20 cellular contexts compared by ENCODE assay signal in genomic region chr2:18001671-18002070, GRCh38.
DNase-seq lines count a peak whose midpoint lies in the region; ATAC-seq and TF ChIP-seq lines count a peak whose summit lies in the region.
"Had no signal": no experiment of that assay in that cellular context is flagged by ENCODE, and none has a peak within 500 bp of the region (broad histone marks: within the 10 kb centered on the region; RNA-seq: fewer than 3 reads in every experiment).

No MANE protein-coding gene starts in this region.

- ATAC-seq in left cardiac atrium = no peak
- ATAC-seq: left ventricle myocardium superior had no signal

- H3K79me2 ChIP-seq in MM.1S (ENCODE audit: low read length) = no peaks in the 10 kb centered on the region

- H3F3A ChIP-seq in MM.1S (ENCODE audit: insufficient read depth, low read length) = no peaks in the 10 kb centered on the region

- H3K27me3 ChIP-seq in AG04450 (ENCODE audit: control insufficient read depth, insufficient read depth, low read length) (no peaks in the 10 kb centered on the region), MM.1S (replicated peaks; ENCODE audit: insufficient read depth, low read length) (no peaks in the 10 kb centered on the region)
- H3K27me3 ChIP-seq: SJSA1, testis had no signal

- no peaks in the 10 kb centered on the region for H4K20me1 ChIP-seq in MM.1S (ENCODE audit: insufficient read depth, low read length)

- CTCF ChIA-PET in AG04450 (lab: Charles Lee) = no interaction called here

- no peaks in the 10 kb centered on the region; the same call in 1 of the 2 replicates for H3K9me3 ChIP-seq in AG04450 (ENCODE audit: control insufficient read depth, insufficient read depth, low read length)
- no peaks in the 10 kb centered on the region for H3K9me3 ChIP-seq in MM.1S (replicated peaks; ENCODE audit: insufficient read depth, low read length)
- H3K9me3 ChIP-seq: SJSA1, testis had no signal

- DNase-seq in AG04450 (ENCODE audit: low read depth, low spot score) (no peak), GM12864 (ENCODE audit: low read depth) (no peak), MM.1S (no peak), choroid plexus epithelial cell (ENCODE audit: low read depth) (no peak), left cardiac atrium (no peak), DMS79 (lab: John Stamatoyannopoulos, UW) (no peak), NCI-H2029 treated with DMSO at 0.1 percent for 48 hours (lab: John Stamatoyannopoulos, UW) (no peak)
- DNase-seq in stimulated activated naive CD4-positive, alpha-beta T cell (lab: John Stamatoyannopoulos, UW) = no peak
- DNase-seq: activated CD4-positive, alpha-beta T cell treated with anti-CD3 and anti-CD28 coated beads for 4 hours; activated CD8-positive, alpha-beta memory T cell treated with anti-CD3 and anti-CD28 coated beads, Interleukin-2, amount 50 U/mL, for 48 hours; anterior cingulate cortex; cerebellar nuclear complex; left ventricle myocardium superior; NCI-H2081; NK-92 treated with Interleukin-12 subunit alpha and Interleukin-12 subunit beta, amount 100 ng/mL, for 24 hours; stimulated activated CD4-positive, alpha-beta T cell treated with anti-CD3 and anti-CD28 coated beads, Interleukin-4, amount 100 ng/mL, for 1 hour; stimulated activated CD8-positive, alpha-beta memory T cell treated with anti-CD3 and anti-CD28 coated beads, Interleukin-4, amount 100 ng/mL, for 48 hours; T1000; testis had no signal

- no peaks in the 10 kb centered on the region for H3K4me1 ChIP-seq in MM.1S (ENCODE audit: low read length)
- H3K4me1 ChIP-seq: SJSA1, testis had no signal

- H3K4me3 ChIP-seq in AG04450 (ENCODE audit: low read depth, low read length) (no peak overlapping the region), GM12864 (ENCODE audit: low read depth, low read length) (no peak overlapping the region), MM.1S (ENCODE audit: low read length) (no peak overlapping the region), choroid plexus epithelial cell (ENCODE audit: low read depth, low read length) (no peak overlapping the region)
- H3K4me3 ChIP-seq: SJSA1, testis had no signal

- POLR2A ChIA-PET in AG04450 (lab: Yijun Ruan, JAX) = no interaction called here

- peak; percentile 7; the same call in 1 of the 2 replicates for TF ChIP-seq CTCF in AG04450 (IDR thresholded peaks at IDR 0.05; ENCODE audit: low read depth, low read length)
- peak; percentile 24 for TF ChIP-seq CTCF in GM12864 (IDR thresholded peaks at IDR 0.05; ENCODE audit: low read depth, low read length, missing control alignments)
- TF ChIP-seq CTCF in MM.1S (IDR thresholded peaks at IDR 0.05; ENCODE audit: low read length) = peak; percentile 20; the same call in 1 of the 2 replicates
- peak; percentile 13 for TF ChIP-seq CTCF in choroid plexus epithelial cell (conservative IDR thresholded peaks at IDR 0.05; ENCODE audit: low read depth, low read length)

- no peak overlapping the region for H3K27ac ChIP-seq in AG04450 (ENCODE audit: low read depth, low read length)
- no peak overlapping the region for H3K27ac ChIP-seq in MM.1S (ENCODE audit: low read length)
- H3K27ac ChIP-seq: SJSA1, testis had no signal

- no peak overlapping the region for H2AFZ ChIP-seq in MM.1S (ENCODE audit: low read length)

- H3K4me2 ChIP-seq in MM.1S (ENCODE audit: low read depth, low read length) = no peak overlapping the region

- H3K9ac ChIP-seq in MM.1S (ENCODE audit: low read length) = no peak overlapping the region

- H3K36me3 ChIP-seq in MM.1S (replicated peaks; ENCODE audit: insufficient read depth, low read length) = no peaks in the 10 kb centered on the region
- H3K36me3 ChIP-seq: SJSA1 had no signal

- intact Hi-C loops in left cardiac atrium (cut with DNase I) = no loop called here

- no peaks in the 10 kb centered on the region for H3K9me2 ChIP-seq in MM.1S (replicated peaks; ENCODE audit: insufficient read depth, low read length)
